ENCODE assay signal across 18 cellular contexts in the genomic region with DNA sequence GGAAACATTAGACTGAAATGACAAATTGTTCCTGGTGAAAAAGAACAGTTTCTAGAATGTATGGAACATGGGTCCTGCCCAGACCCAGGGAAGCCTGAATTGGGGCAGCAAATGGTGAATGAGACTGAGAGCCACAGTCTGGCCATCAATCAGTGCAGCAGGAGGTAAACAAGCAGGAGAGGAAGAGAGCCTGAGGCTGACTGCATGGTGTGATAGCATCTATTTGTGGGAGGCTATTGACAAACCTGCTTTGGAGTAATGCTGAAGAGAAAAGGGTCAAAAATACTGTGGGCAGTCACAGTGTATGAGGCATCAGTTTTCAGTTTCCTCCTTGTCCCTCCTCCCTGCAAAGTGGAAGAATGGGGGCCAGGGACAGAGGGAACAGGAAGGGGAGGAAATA.
A peak's percentile ranks its signal among the peaks of the same experiment; 100 is the strongest.
DNase-seq lines count a peak whose midpoint lies in the region; ATAC-seq and TF ChIP-seq lines count a peak whose summit lies in the region.
"Had no signal": no experiment of that assay in that cellular context is flagged by ENCODE, and none has a peak within 500 bp of the region (broad histone marks: within the 10 kb centered on the region; RNA-seq: fewer than 3 reads in every experiment).

No MANE protein-coding gene starts in this region.

- H3K18ac ChIP-seq in H9 (ENCODE audit: insufficient read length, low read depth, low read length): no peak overlapping the region

- H3K4me2 ChIP-seq in mammary epithelial cell (ENCODE audit: insufficient read depth, low read depth, low read length): no peak overlapping the region
- H3K4me2 ChIP-seq in H9 (ENCODE audit: insufficient read depth, insufficient read length, low read length): no peak overlapping the region
- H3K4me2 ChIP-seq: A549 had no signal

- H2AFZ ChIP-seq in mammary epithelial cell (ENCODE audit: low read depth, low read length): no peak overlapping the region
- no peak overlapping the region for H2AFZ ChIP-seq in H9 (ENCODE audit: low read length)

- no peak overlapping the region for H3K4ac ChIP-seq in H9 (ENCODE audit: low read depth, low read length)

- H2BK15ac ChIP-seq in H9 (ENCODE audit: low read depth, low read length): no peak overlapping the region

- dilution Hi-C loops in mammary epithelial cell (cut with HindIII; ENCODE audit: low sequenced_read_pairs): no loop called here

- H3K27ac Mint-ChIP-seq in type B pancreatic cell (peak overlapping the region; percentile 39), H9 (no peak overlapping the region)
- H3K27ac Mint-ChIP-seq: CD4-positive, alpha-beta T cell had no signal

- in situ Hi-C loops in T47D (cut with HindIII; ENCODE audit: low pct_unique_long_range_greater_than_20kb, low sequenced_read_pairs) (no loop called here), mammary epithelial cell (cut with MboI; ENCODE audit: low sequenced_read_pairs in 2 of 2) (no loop called here)

- H3K36me3 ChIP-seq in mammary epithelial cell (ENCODE audit: insufficient read depth, low read length): no peaks in the 10 kb centered on the region

- H2AK5ac ChIP-seq in H9 (ENCODE audit: insufficient read length, low read length): no peak overlapping the region

- no peaks in the 10 kb centered on the region for H3K23me2 ChIP-seq in H9 (ENCODE audit: insufficient read length, low read depth, low read length, poor library complexity, severe bottlenecking)

- H3K27ac ChIP-seq in mammary epithelial cell (ENCODE audit: insufficient read depth, low read depth, low read length) (no peak overlapping the region), H9 (ENCODE audit: insufficient read length, low read depth, low read length) (no peak overlapping the region)
- H3K27ac ChIP-seq: 22Rv1, A549, C4-2B had no signal

- H3K4me1 Mint-ChIP-seq in type B pancreatic cell (ENCODE audit: unreplicated experiment) (peaks cover 6% of the 10 kb centered on the region), H9 (0 out of 4 replicates have a peak, but pooled peaks cover 0 to 2% of the 10 kb centered on the region in 2 experiments)

- H3K9me3 Mint-ChIP-seq in type B pancreatic cell: no peaks in the 10 kb centered on the region
- H3K9me3 Mint-ChIP-seq in H9: no peaks in the 10 kb centered on the region; a peak in 2 of 5 replicates

- no peak overlapping the region for H2BK120ac ChIP-seq in H9 (ENCODE audit: low read depth, low read length, poor library complexity, severe bottlenecking)

- H3K14ac ChIP-seq in H9 (ENCODE audit: insufficient read depth, low read length): no peak overlapping the region

- DNase-seq in NCI-H1417 (lab: John Stamatoyannopoulos, UW) (peak in 2 of 3 experiments; percentile 4 to 27), NCI-H1417 treated with DMSO at 0.1 percent for 48 hours (lab: John Stamatoyannopoulos, UW) (no peak), T47D (ENCODE audit: low read depth in 1 of 2, low spot score in 1 of 2) (peak; percentile 59 to 94), mammary epithelial cell (no peak), iPS-NIHi7 (ENCODE audit: extremely low spot score) (peak; percentile 25), type B pancreatic cell (ENCODE audit: extremely low spot score, unreplicated experiment) (no peak), H9 (no peak)
- DNase-seq: AML-193; CD4-positive, alpha-beta T cell; DMS153; DMS79; GF-D8; GOT3; H7 had no signal

- H3K4me3 ChIP-seq in mammary epithelial cell (replicated peaks in 1 of 3; ENCODE audit: insufficient read depth in 1 of 3, low read depth in 2 of 3, low read length in 3 of 3): no peak overlapping the region
- H3K4me3 ChIP-seq: A549 had no signal

- no peak for TF ChIP-seq CTCF in mammary epithelial cell (conservative IDR thresholded peaks at IDR 0.05 in 1 of 2, IDR thresholded peaks at IDR 0.05 in 1 of 2; ENCODE audit: extremely low read depth in 1 of 2, insufficient read depth in 1 of 2, low read depth in 1 of 2, low read length in 2 of 2)
- no peak for TF ChIP-seq CTCF in type B pancreatic cell (conservative IDR thresholded peaks at IDR 0.05)
- TF ChIP-seq CTCF in H9 (conservative IDR thresholded peaks at IDR 0.05): no peak

- no peak overlapping the region for H2BK12ac ChIP-seq in H9 (ENCODE audit: insufficient read length, low read depth, low read length)

- no peaks in the 10 kb centered on the region for H3K79me2 ChIP-seq in mammary epithelial cell (ENCODE audit: insufficient read depth, low read length)
- no peaks in the 10 kb centered on the region for H3K79me2 ChIP-seq in H9 (ENCODE audit: insufficient read depth, low read length)

- no peak overlapping the region for H3K56ac ChIP-seq in H9 (ENCODE audit: insufficient read length, low read depth, low read length)

- BruUV-seq in mammary epithelial cell (replicated peaks; lab: Mats Ljungman, UMichigan): no TSS peak

- H3K9ac ChIP-seq in mammary epithelial cell (ENCODE audit: insufficient read depth, low read length) (no peak overlapping the region), H9 (ENCODE audit: extremely low read depth, insufficient read length, low read length) (no peak overlapping the region)

- no peak overlapping the region for H4K91ac ChIP-seq in H9 (ENCODE audit: insufficient read length, low read depth, low read length)

- H3K4me1 ChIP-seq in mammary epithelial cell (ENCODE audit: insufficient read depth, low read length) (no peaks in the 10 kb centered on the region), H9 (ENCODE audit: insufficient read depth, low read length) (no peaks in the 10 kb centered on the region)
- H3K4me1 ChIP-seq: A549 had no signal

- H3T11ph ChIP-seq in H9 (ENCODE audit: low read length): no peak overlapping the region

- H3K4me3 Mint-ChIP-seq in type B pancreatic cell (no peak overlapping the region), H9 (no peak overlapping the region)
- H3K4me3 Mint-ChIP-seq: CD4-positive, alpha-beta T cell had no signal

- H3K9me3 ChIP-seq in mammary epithelial cell (replicated peaks; ENCODE audit: insufficient read depth, low read length) (no peaks in the 10 kb centered on the region), H9 (ENCODE audit: control insufficient read depth, low read depth, low read length) (no peaks in the 10 kb centered on the region)
- H3K9me3 ChIP-seq: A549 had no signal

- intact Hi-C loops in mammary epithelial cell (cut with micrococcal nuclease): no loop called here

- no peak overlapping the region for H4K8ac ChIP-seq in H9 (replicated peaks; ENCODE audit: insufficient read length, low read depth, low read length)

- H3K27me3 ChIP-seq in mammary epithelial cell (ENCODE audit: insufficient read depth, low read length) (no peaks in the 10 kb centered on the region), H9 (ENCODE audit: insufficient read depth, low read length) (no peaks in the 10 kb centered on the region)

- H3K23ac ChIP-seq in H9 (ENCODE audit: insufficient read length, low read depth, low read length): no peak overlapping the region

- no peak overlapping the region for H2BK5ac ChIP-seq in H9 (ENCODE audit: insufficient read length, low read length)

- H4K20me1 ChIP-seq in mammary epithelial cell (ENCODE audit: insufficient read depth, low read length) (no peaks in the 10 kb centered on the region), H9 (ENCODE audit: control insufficient read depth, insufficient read depth, insufficient read length) (no peaks in the 10 kb centered on the region)

- no peaks in the 10 kb centered on the region for H3K79me1 ChIP-seq in H9 (ENCODE audit: insufficient read depth, low read depth, low read length, poor library complexity, severe bottlenecking)

- no peak overlapping the region for H4K5ac ChIP-seq in H9 (ENCODE audit: insufficient read length, low read depth, low read length)

- H3K36me3 Mint-ChIP-seq in type B pancreatic cell (no peaks in the 10 kb centered on the region), H9 (ENCODE audit: insufficient read depth in 1 of 3, low read depth in 3 of 3) (no peaks in the 10 kb centered on the region)

- CTCF ChIA-PET in mammary epithelial cell (lab: Charles Lee; ENCODE audit: low non-redundant PET): no interaction called here

- H3K27me3 Mint-ChIP-seq in type B pancreatic cell: no peaks in the 10 kb centered on the region
- H3K27me3 Mint-ChIP-seq in H9 (ENCODE audit: low read depth): no peaks in the 10 kb centered on the region; the same call in 1 of the 2 replicates
- H3K27me3 Mint-ChIP-seq: CD4-positive, alpha-beta T cell had no signal

- no peak for ATAC-seq in HG03469 (IDR thresholded peaks at IDR 0.05; ENCODE audit: unreplicated experiment)
- ATAC-seq: A549 had no signal

- no peak overlapping the region for H2BK20ac ChIP-seq in H9 (ENCODE audit: low read depth, low read length, poor library complexity, severe bottlenecking)

Comparison
In these comparisons a context has a peak if more than half of its experiments do, and no peak if none do; other contexts are left out.
1. DNase-seq: peak in NCI-H1417 (2 of 3), T47D (2 of 2) and iPS-NIHi7 (single experiment); none in NCI-H1417 treated with DMSO at 0.1 percent for 48 hours (single experiment), mammary epithelial cell (single experiment), type B pancreatic cell (single experiment) and H9 (single experiment).